ENCODE assay signal across 8 cellular contexts in the genomic region with DNA sequence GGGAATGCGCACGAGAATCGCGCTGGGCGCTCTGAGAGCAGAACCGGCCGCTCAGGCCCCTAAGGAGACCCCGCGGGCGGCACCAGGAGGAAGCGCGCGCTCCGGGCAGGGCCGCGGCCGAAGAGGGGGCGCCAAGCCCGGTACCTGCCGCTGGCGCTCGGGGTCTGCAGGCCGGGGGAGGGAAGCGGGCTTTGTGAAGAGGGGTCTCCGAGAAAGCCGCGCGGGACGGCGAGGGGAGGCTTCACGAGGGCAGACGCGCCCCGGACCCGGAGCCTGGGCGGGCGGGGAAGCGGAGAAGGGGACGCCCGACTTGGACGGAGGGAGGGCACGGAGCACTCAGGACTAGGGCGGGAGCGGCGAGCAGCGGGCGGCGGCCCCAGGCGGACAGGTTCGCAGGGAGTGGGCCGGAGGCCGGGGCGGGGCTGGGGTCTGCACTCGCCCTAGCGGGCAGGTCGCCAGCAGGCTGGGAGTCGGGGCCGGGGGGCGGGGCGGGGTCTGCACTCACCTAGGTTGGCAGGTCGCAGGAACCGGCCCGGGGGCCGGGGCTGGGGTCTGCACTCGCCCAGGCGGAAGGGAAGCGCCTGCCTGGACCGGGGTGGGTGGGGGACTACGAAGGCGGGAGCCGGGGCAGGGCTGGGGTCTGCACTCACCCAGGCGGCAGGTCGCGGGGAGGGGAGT. TPM values are rescaled to one million over a fixed set of nuclear protein-coding genes. Genes with fewer than 3 reads are reported as not detected.
A peak's percentile ranks its signal among the peaks of the same experiment; 100 is the strongest.
DNase-seq lines count a peak whose midpoint lies in the region; ATAC-seq lines count a peak whose summit lies in the region.

No MANE protein-coding gene starts in this region.

- 1% methylated on average over 70 to 74 of the region's 74 CpGs for WGBS in adipose tissue, 3 donors
- under 1% methylated on average over 74 of the region's 74 CpGs for WGBS in right cardiac atrium

- H3K27ac ChIP-seq in adipose tissue (ENCODE audit: low read depth, low read length) (peak overlapping the region; percentile 95), right cardiac atrium (ENCODE audit: low read length) (peak overlapping the region; percentile 84)

- peaks cover 2% of the 10 kb centered on the region for H3K4me1 ChIP-seq in right cardiac atrium (ENCODE audit: control insufficient read depth, insufficient read depth, low read length)

- intact Hi-C loops in right cardiac atrium (cut with DNase I) = loop anchor here in 2 of 4 donors (5.0 kb wide), 1 partner anchor 46 kb away; no protein-coding TSS in a partner anchor

- H3K4me3 ChIP-seq in MG63 (peak overlapping the region; percentile 69), right cardiac atrium (ENCODE audit: low read length) (peak overlapping the region; percentile 94)

- peak; percentile 83 for DNase-seq in DMS 273 (lab: John Stamatoyannopoulos, UW; ENCODE audit: unreplicated experiment)
- no peak for DNase-seq in DMS 273 treated with DMSO at 0.1 percent for 48 hours (lab: John Stamatoyannopoulos, UW)
- peak; percentile 19 for DNase-seq in MG63
- DNase-seq in right cardiac atrium = peak; percentile 61 to 87 (median 85)
- DNase-seq in retina = peak; percentile 69

- H3K27me3 ChIP-seq in MG63 (no peaks in the 10 kb centered on the region), right cardiac atrium (ENCODE audit: control insufficient read depth, insufficient read depth) (no peaks in the 10 kb centered on the region)

- H3K36me3 ChIP-seq in MG63 = no peaks in the 10 kb centered on the region; the same call in 1 of the 2 replicates

- peak; percentile 37 to 46 for ATAC-seq in right cardiac atrium
- ATAC-seq in HG03025 (IDR thresholded peaks at IDR 0.05; ENCODE audit: low FRiP score, unreplicated experiment) = no peak
- no peak for ATAC-seq in HG02840 (IDR thresholded peaks at IDR 0.05; ENCODE audit: low FRiP score, unreplicated experiment)

- H3K9me3 ChIP-seq in MG63 (no peaks in the 10 kb centered on the region), right cardiac atrium (ENCODE audit: control insufficient read depth, low read length) (no peaks in the 10 kb centered on the region)

RNA-seq across cellular contexts. Expression of a gene that starts 0.8 kb away (rescaled TPM):
- total RNA-seq in MG63 (2014; rRNA removed; shearing (Covaris generic); ENCODE audit: low replicate concordance) = 38.2 and 108 TPM in 2 replicates
- polyA plus RNA-seq in adipose tissue = 10 to 100 TPM; 22.0 to 37.9 (median 22.1) TPM
- total RNA-seq in right cardiac atrium = 10 to 100 TPM; 48.2 to 84.7 (median 54.6) TPM
- polyA plus RNA-seq in right cardiac atrium = 29.0 TPM

RNA-seq across cellular contexts. Expression of a gene that starts 27.9 kb away (rescaled TPM):
- total RNA-seq in MG63 (2014; rRNA removed; shearing (Covaris generic); ENCODE audit: low replicate concordance) = 1.9 and 2.0 TPM in 2 replicates
- polyA plus RNA-seq in adipose tissue (10 to 100 TPM in 2 of 3 donors, 1 to 10 TPM in 1; 4.7 to 24.7 (median 11.0) TPM), right cardiac atrium (28.7 TPM)
- 10 to 100 TPM; 25.4 to 32.1 (median 28.6) TPM for total RNA-seq in right cardiac atrium

Comparison
In these comparisons a context has a peak if more than half of its experiments do, and no peak if none do; other contexts are left out.
1. ATAC-seq: peak in right cardiac atrium (2 of 2); none in HG03025 (single experiment) and HG02840 (single experiment).